ENCODE assay signal across 9 cellular contexts in genomic region chr22:16783930-16784354, GRCh38. TPM values are rescaled to one million over a fixed set of nuclear protein-coding genes. Genes with fewer than 3 reads are reported as not detected.
DNase-seq lines count a peak whose midpoint lies in the region; ATAC-seq and TF ChIP-seq lines count a peak whose summit lies in the region.
"Had no signal": no experiment of that assay in that cellular context is flagged by ENCODE, and none has a peak within 500 bp of the region (broad histone marks: within the 10 kb centered on the region; RNA-seq: fewer than 3 reads in every experiment).

No MANE protein-coding gene starts in this region.

- H3K36me3 ChIP-seq in right lobe of liver: no peaks in the 10 kb centered on the region

- no peaks in the 10 kb centered on the region for H3K9me3 ChIP-seq in right lobe of liver

- no peaks in the 10 kb centered on the region for H3K27me3 ChIP-seq in right lobe of liver

- ATAC-seq in right lobe of liver (peak in 1 of 4 donors; percentile 18), GM21367 (IDR thresholded peaks at IDR 0.05; ENCODE audit: unreplicated experiment) (no peak), HG03571 (IDR thresholded peaks at IDR 0.05; ENCODE audit: unreplicated experiment) (no peak)

- no peaks in the 10 kb centered on the region for H3K4me1 ChIP-seq in right lobe of liver

- H3K4me3 ChIP-seq in HFF-Myc (replicated peaks; ENCODE audit: low read depth, low read length) (no peak overlapping the region), right lobe of liver (no peak overlapping the region)

- TF ChIP-seq POLR2A in right lobe of liver (IDR thresholded peaks at IDR 0.05): no peak

- 66% methylated on average over 8 of the region's 8 CpGs for WGBS in right lobe of liver (ENCODE audit: insufficient coverage, low coverage, low lambda C conversion rate, missing lambda C conversion rate)

- DNase-seq in Daoy (ENCODE audit: low read depth): peak; percentile 29
- no peak for DNase-seq in HFF-Myc (ENCODE audit: extremely low read depth, low read depth)
- peak; percentile 86 for DNase-seq in SK-MEL-5 (ENCODE audit: low read depth, low spot score)
- DNase-seq in right lobe of liver: no peak
- no peak for DNase-seq in NCI-H345 treated with DMSO at 0.1 percent for 48 hours (lab: John Stamatoyannopoulos, UW; ENCODE audit: unreplicated experiment)
- DNase-seq: posterior cingulate gyrus had no signal

- no peak overlapping the region for H3K27ac ChIP-seq in right lobe of liver

- intact Hi-C loops in right lobe of liver (cut with DNase I): no loop called here

- in situ Hi-C loops in SK-MEL-5 (cut with HindIII; ENCODE audit: low pct_unique_long_range_greater_than_20kb, low sequenced_read_pairs): no loop called here

- TF ChIP-seq CTCF in HFF-Myc (IDR thresholded peaks at IDR 0.05; ENCODE audit: low read depth, low read length, missing control alignments) (peak; percentile 17), right lobe of liver (IDR thresholded peaks at IDR 0.05) (peak in 3 of 4 donors; percentile 23 to 27 (median 24))

RNA-seq across cellular contexts. Expression of gene XKR3, which starts 41.3 kb away (rescaled TPM):
- 0.69 TPM in 1 of 2 replicates, not detected in the other for total RNA-seq in Daoy (2014; rRNA removed; shearing (Covaris generic))
- total RNA-seq in SK-MEL-5 (2014; rRNA removed; shearing (Covaris generic)): 1.9 and 2.8 TPM in 2 replicates
- polyA plus RNA-seq in SK-MEL-5 (2015; cell fraction: cytosol; rRNA removed): 0.82 and 1.8 TPM in 2 replicates
- 0.72 and 0.89 TPM in 2 replicates for polyA plus RNA-seq in SK-MEL-5 (2015; cell fraction: nucleus; rRNA removed)
- not detected for total RNA-seq in right lobe of liver
- total RNA-seq: activated CD8-positive, alpha-beta memory T cell treated with anti-CD3 and anti-CD28 coated beads for 36 hours had no signal

Comparison
In these comparisons a context has a peak if more than half of its experiments do, and no peak if none do; other contexts are left out.
1. DNase-seq: peak in Daoy (single experiment) and SK-MEL-5 (single experiment); none in HFF-Myc (single experiment), right lobe of liver (0 of 3) and NCI-H345 treated with DMSO at 0.1 percent for 48 hours (single experiment).